1 cellular context compared by ENCODE assay signal in genomic region chr7:157089100-157089510, GRCh38.
TF ChIP-seq lines count a peak whose summit lies in the region.

No MANE protein-coding gene starts in this region.

TF ChIP-seq in HepG2, 621 proteins besides CTCF, POLR2A, EP300 and RAD21 (continued from another document):
- TF ChIP-seq IRF1 (CRISPR knock-in tag; IDR thresholded peaks at IDR 0.05; ENCODE audit: low read depth) (no peak), ZBTB10 (CRISPR knock-in tag; IDR thresholded peaks at IDR 0.05; ENCODE audit: borderline replicate concordance) (peak; percentile 71; the same call in 1 of the 2 replicates), HCFC1 (IDR thresholded peaks at IDR 0.05; ENCODE audit: low read depth, low read length) (no peak), MIER2 (CRISPR knock-in tag; IDR thresholded peaks at IDR 0.05) (no peak), NR2C2 (CRISPR knock-in tag; IDR thresholded peaks at IDR 0.05; ENCODE audit: borderline replicate concordance) (peak; percentile 66; the same call in 1 of the 2 replicates), BRCA1 (CRISPR knock-in tag; IDR thresholded peaks at IDR 0.05) (no peak), NR2F2 (IDR thresholded peaks at IDR 0.05; ENCODE audit: borderline replicate concordance, low read depth) (peak; percentile 31; the same call in 1 of the 2 replicates), POLR2AphosphoS2 (IDR thresholded peaks at IDR 0.05; ENCODE audit: low read depth, low read length) (no peak), TEF (CRISPR knock-in tag; IDR thresholded peaks at IDR 0.05) (no peak)
